ENCODE assay signal across 7 cellular contexts in the genomic region with DNA sequence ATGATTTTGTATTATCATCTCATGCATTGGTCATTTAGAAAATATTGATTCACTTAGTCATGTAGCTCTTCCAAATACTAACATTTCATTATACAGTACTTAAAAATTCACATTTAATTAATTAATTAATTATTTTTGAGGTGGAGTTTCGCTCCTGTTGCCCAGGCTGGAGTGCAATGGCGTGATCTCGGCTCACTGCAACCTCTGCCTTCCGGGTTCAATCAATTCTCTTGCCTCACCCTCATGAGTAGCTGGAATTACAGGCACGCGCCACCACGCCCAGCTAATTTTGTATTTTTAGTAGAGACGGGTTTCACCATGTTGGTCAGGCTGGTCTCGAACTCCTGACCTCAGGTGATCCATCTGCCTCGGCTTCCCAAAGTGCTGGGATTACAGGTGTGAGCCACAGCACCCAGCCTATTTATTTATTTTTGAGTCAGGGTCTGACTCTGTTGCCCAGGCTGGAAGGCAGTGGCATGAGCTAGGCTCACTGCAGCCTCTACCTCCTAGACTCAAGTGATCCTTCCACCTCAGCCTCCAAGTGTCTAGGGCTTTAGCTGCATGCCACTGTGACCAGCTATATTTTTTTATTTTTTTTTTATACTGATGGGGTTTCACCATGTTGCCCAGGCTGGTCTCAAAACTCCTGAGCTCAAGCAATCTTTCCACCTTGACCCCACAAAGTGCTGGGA.
A peak's percentile ranks its signal among the peaks of the same experiment; 100 is the strongest.
DNase-seq lines count a peak whose midpoint lies in the region; ATAC-seq and TF ChIP-seq lines count a peak whose summit lies in the region.
"Not testable (repeated sequence)": the region's sequence is repeated elsewhere in the genome, so short reads cannot be mapped to it uniquely, and the experiment has no call there.

No MANE protein-coding gene starts in this region.

- peaks cover 43% of the 10 kb centered on the region for H3K4me1 Mint-ChIP-seq in GM23338
- H3K4me1 Mint-ChIP-seq in WTC11 = peaks cover 45% of the 10 kb centered on the region
- peaks cover 60% of the 10 kb centered on the region for H3K4me1 Mint-ChIP-seq in neural progenitor cell

- H3K27me3 ChIP-seq in GM23338 (ENCODE audit: insufficient read depth); cardiac muscle cell; liver (ENCODE audit: control insufficient read depth in 4 of 4, insufficient read depth in 4 of 4, low read length in 3 of 4); neural progenitor cell; subcutaneous abdominal adipose tissue (ENCODE audit: control insufficient read depth in 5 of 5, insufficient read depth in 4 of 5, low read length in 5 of 5): not testable (repeated sequence)

- not testable (repeated sequence) for H3K9ac ChIP-seq in liver (ENCODE audit: low read depth in 1 of 2, low read length in 2 of 2); neural progenitor cell
- peak overlapping the region in 1 of 5 donors; percentile 24 for H3K9ac ChIP-seq in subcutaneous abdominal adipose tissue (ENCODE audit: low read length in 5 of 5)

- not testable (repeated sequence) for TF ChIP-seq RAD21 in liver (IDR thresholded peaks at IDR 0.05)

- WGBS in liver = 59% methylated on average over 10 of the region's 10 CpGs

- H3K36me3 ChIP-seq in GM23338 (ENCODE audit: insufficient read depth); cardiac muscle cell; liver (ENCODE audit: control insufficient read depth in 4 of 4, insufficient read depth in 3 of 4, low read depth in 1 of 4, low read length in 3 of 4); neural progenitor cell; subcutaneous abdominal adipose tissue (ENCODE audit: control insufficient read depth in 5 of 5, insufficient read depth in 5 of 5, low read length in 5 of 5): not testable (repeated sequence)

- not testable (repeated sequence) for H3K4me3 ChIP-seq in GM23338; cardiac muscle cell; liver (ENCODE audit: low read depth in 1 of 3, low read length in 3 of 3); neural progenitor cell; subcutaneous abdominal adipose tissue (ENCODE audit: low read depth in 1 of 5, low read length in 5 of 5)

- not testable (repeated sequence) for TF ChIP-seq CTCF in GM23338 (conservative IDR thresholded peaks at IDR 0.05; ENCODE audit: low read depth in 2 of 2); WTC11 (IDR thresholded peaks at IDR 0.05); cardiac muscle cell (IDR thresholded peaks at IDR 0.05; ENCODE audit: low read depth, low read length); liver (IDR thresholded peaks at IDR 0.05; ENCODE audit: low read depth, low read length, missing input control); neural progenitor cell (IDR thresholded peaks at IDR 0.05)

- POLR2A ChIA-PET in WTC11 (lab: Charles Lee) = not testable (repeated sequence)

- H3K27ac Mint-ChIP-seq in GM23338 (peak overlapping the region; percentile 75), neural progenitor cell (peak overlapping the region; percentile 90)
- H3K27ac Mint-ChIP-seq in WTC11 = not testable (repeated sequence)

- H3K4me3 Mint-ChIP-seq in GM23338, WTC11, neural progenitor cell: not testable (repeated sequence)

- H3K4me1 ChIP-seq in GM23338 (ENCODE audit: insufficient read depth) = peaks cover 35% of the 10 kb centered on the region
- peaks cover 34% of the 10 kb centered on the region for H3K4me1 ChIP-seq in cardiac muscle cell (ENCODE audit: low read depth)
- H3K4me1 ChIP-seq in liver (ENCODE audit: control insufficient read depth in 4 of 4, insufficient read depth in 4 of 4, low read length in 3 of 4) = peaks cover 0 to 33% (median 8%) of the 10 kb centered on the region in 4 donors
- H3K4me1 ChIP-seq in neural progenitor cell = peaks cover 22% of the 10 kb centered on the region
- peaks cover 2 to 39% (median 17%) of the 10 kb centered on the region in 5 donors for H3K4me1 ChIP-seq in subcutaneous abdominal adipose tissue (ENCODE audit: control insufficient read depth in 5 of 5, insufficient read depth in 5 of 5, low read length in 5 of 5)

- H3K9me3 Mint-ChIP-seq in GM23338 = not testable (repeated sequence)
- H3K9me3 Mint-ChIP-seq in WTC11 (peaks cover 20% of the 10 kb centered on the region), neural progenitor cell (peaks cover 50% of the 10 kb centered on the region)

- H3K79me2 ChIP-seq in GM23338 (replicated peaks; ENCODE audit: insufficient read depth) = peaks cover 100% of the 10 kb centered on the region
- H3K79me2 ChIP-seq in neural progenitor cell (ENCODE audit: low read depth) = peaks cover 100% of the 10 kb centered on the region

- H3K27ac ChIP-seq in GM23338 (ENCODE audit: low read depth); liver (ENCODE audit: low read depth in 1 of 2, low read length in 2 of 2); neural progenitor cell: not testable (repeated sequence)
- peak overlapping the region; percentile 66 for H3K27ac ChIP-seq in cardiac muscle cell
- H3K27ac ChIP-seq in subcutaneous abdominal adipose tissue (ENCODE audit: low read depth, low read length) = peak overlapping the region; percentile 13

- not testable (repeated sequence) for H3F3A ChIP-seq in GM23338 (replicated peaks; ENCODE audit: low read depth); neural progenitor cell (ENCODE audit: low read depth)

- H3K4me2 ChIP-seq in GM23338, neural progenitor cell: not testable (repeated sequence)

- not testable (repeated sequence) for H3K9me2 ChIP-seq in GM23338 (ENCODE audit: insufficient read depth)

- not testable (repeated sequence) for H3K9me3 ChIP-seq in cardiac muscle cell (ENCODE audit: low read depth); liver (ENCODE audit: control insufficient read depth in 4 of 4, low read length in 3 of 4); neural progenitor cell (ENCODE audit: low read depth)
- peaks cover 0 to 17% (median 3%) of the 10 kb centered on the region in 5 donors for H3K9me3 ChIP-seq in subcutaneous abdominal adipose tissue (ENCODE audit: control insufficient read depth in 5 of 5, low read length in 5 of 5)

- CTCF ChIA-PET in WTC11 (lab: Charles Lee) = not testable (repeated sequence)

- H3K27me3 Mint-ChIP-seq in GM23338 (ENCODE audit: insufficient read depth, low read depth, poor library complexity); WTC11 (ENCODE audit: low read depth); neural progenitor cell (ENCODE audit: insufficient read depth, low read depth): not testable (repeated sequence)

- not testable (repeated sequence) for DNase-seq in GM23338 (ENCODE audit: low spot score); WTC11 (ENCODE audit: low spot score); cardiac muscle cell (ENCODE audit: low read depth in 1 of 2, low spot score in 1 of 2); neural progenitor cell (ENCODE audit: low spot score)
- peak; percentile 27 for DNase-seq in mucosa of gallbladder (ENCODE audit: low spot score)

- H3K36me3 Mint-ChIP-seq in GM23338 (ENCODE audit: low read depth) = peaks cover 24% of the 10 kb centered on the region
- peaks cover 19% of the 10 kb centered on the region for H3K36me3 Mint-ChIP-seq in WTC11
- H3K36me3 Mint-ChIP-seq in neural progenitor cell = peaks cover 66% of the 10 kb centered on the region

- H2AFZ ChIP-seq in GM23338; neural progenitor cell (replicated peaks): not testable (repeated sequence)

- ATAC-seq in GM23338, WTC11: not testable (repeated sequence)

- H4K20me1 ChIP-seq in GM23338 (replicated peaks; ENCODE audit: insufficient read depth) = not testable (repeated sequence)
- peaks cover 15% of the 10 kb centered on the region for H4K20me1 ChIP-seq in neural progenitor cell (ENCODE audit: low read depth)

TF ChIP-seq in WTC11, 78 proteins besides CTCF, POLR2A, EP300 and RAD21:
- peak; percentile 73; the same call in 1 of the 2 replicates for TF ChIP-seq ZNF121 (CRISPR knock-in tag; IDR thresholded peaks at IDR 0.05)

TF ChIP-seq in liver, 16 proteins besides CTCF, POLR2A, EP300 and RAD21:
- TF ChIP-seq YY1 (IDR thresholded peaks at IDR 0.05) = peak; percentile 20
